In the genomic region with DNA sequence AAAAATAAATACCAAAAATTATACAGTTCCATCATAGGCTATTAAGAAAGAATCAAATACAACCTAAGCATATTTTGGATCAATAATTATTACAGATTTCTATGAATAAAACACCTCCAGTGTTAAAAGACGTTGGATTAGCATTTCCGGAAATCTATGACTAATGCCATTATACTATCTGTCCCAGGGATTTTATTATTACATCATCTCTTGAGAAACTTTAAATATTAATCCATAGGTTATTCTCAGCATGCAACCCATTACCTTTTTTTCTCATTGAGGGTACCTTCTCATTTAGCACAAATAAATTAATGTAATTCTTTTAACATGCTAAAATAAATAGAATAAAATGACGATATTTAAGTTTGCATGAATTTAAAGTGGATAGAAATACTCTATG, we compare ENCODE assay signal across 2 cellular contexts.
TF ChIP-seq lines count a peak whose summit lies in the region.

No MANE protein-coding gene starts in this region.

TF ChIP-seq in A549, 52 proteins besides CTCF, POLR2A, EP300 and RAD21:
- TF ChIP-seq KDM1A (IDR thresholded peaks at IDR 0.05; ENCODE audit: low read depth) (no peak), HOXA7 (CRISPR knock-in tag; IDR thresholded peaks at IDR 0.05) (no peak), SREBF2 (IDR thresholded peaks at IDR 0.05) (no peak), MAFK (IDR thresholded peaks at IDR 0.05; ENCODE audit: partially characterized antibody) (no peak), BHLHE40 (IDR thresholded peaks at IDR 0.05; ENCODE audit: low read depth, low read length) (no peak), CEBPB (IDR thresholded peaks at IDR 0.05) (no peak), FOXS1 (CRISPR knock-in tag; IDR thresholded peaks at IDR 0.05) (no peak), NFE2L2 (conservative IDR thresholded peaks at IDR 0.05; ENCODE audit: low read length) (no peak), TFCP2L1 (CRISPR knock-in tag; IDR thresholded peaks at IDR 0.05) (no peak), HOXB5 (CRISPR knock-in tag; IDR thresholded peaks at IDR 0.05) (no peak)
- TF ChIP-seq, protein P1, sequence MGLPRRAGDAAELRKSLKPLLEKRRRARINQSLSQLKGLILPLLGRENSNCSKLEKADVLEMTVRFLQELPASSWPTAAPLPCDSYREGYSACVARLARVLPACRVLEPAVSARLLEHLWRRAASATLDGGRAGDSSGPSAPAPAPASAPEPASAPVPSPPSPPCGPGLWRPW (IDR thresholded peaks at IDR 0.05), result no peak
- TF ChIP-seq, protein P2, sequence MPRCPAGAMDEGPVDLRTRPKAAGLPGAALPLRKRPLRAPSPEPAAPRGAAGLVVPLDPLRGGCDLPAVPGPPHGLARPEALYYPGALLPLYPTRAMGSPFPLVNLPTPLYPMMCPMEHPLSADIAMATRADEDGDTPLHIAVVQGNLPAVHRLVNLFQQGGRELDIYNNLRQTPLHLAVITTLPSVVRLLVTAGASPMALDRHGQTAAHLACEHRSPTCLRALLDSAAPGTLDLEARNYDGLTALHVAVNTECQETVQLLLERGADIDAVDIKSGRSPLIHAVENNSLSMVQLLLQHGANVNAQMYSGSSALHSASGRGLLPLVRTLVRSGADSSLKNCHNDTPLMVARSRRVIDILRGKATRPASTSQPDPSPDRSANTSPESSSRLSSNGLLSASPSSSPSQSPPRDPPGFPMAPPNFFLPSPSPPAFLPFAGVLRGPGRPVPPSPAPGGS (IDR thresholded peaks at IDR 0.05), result no peak
- TF ChIP-seq, protein P3, sequence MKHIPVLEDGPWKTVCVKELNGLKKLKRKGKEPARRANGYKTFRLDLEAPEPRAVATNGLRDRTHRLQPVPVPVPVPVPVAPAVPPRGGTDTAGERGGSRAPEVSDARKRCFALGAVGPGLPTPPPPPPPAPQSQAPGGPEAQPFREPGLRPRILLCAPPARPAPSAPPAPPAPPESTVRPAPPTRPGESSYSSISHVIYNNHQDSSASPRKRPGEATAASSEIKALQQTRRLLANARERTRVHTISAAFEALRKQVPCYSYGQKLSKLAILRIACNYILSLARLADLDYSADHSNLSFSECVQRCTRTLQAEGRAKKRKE (CRISPR knock-in tag; IDR thresholded peaks at IDR 0.05; ENCODE audit: low read depth), result no peak

TF ChIP-seq in K562, 482 proteins besides CTCF, POLR2A, EP300 and RAD21:
- TF ChIP-seq ZNF316 (IDR thresholded peaks at IDR 0.05), result 0 out of 2 replicates have a peak, but pooled peaks have one; percentile 7
- TF ChIP-seq JUND (IDR thresholded peaks at IDR 0.05; ENCODE audit: borderline replicate concordance, low read depth, low read length), result 0 out of 2 replicates have a peak, but pooled peaks have one; percentile 19
- TF ChIP-seq JUND (tag; IDR thresholded peaks at IDR 0.05; ENCODE audit: borderline replicate concordance, low read depth, low read length), result 0 out of 3 replicates have a peak, but pooled peaks have one; percentile 54
- no peak for TF ChIP-seq ZFP1 (CRISPR knock-in tag; IDR thresholded peaks at IDR 0.05)
- TF ChIP-seq CEBPB (tag; IDR thresholded peaks at IDR 0.05), result peak; percentile 54
- TF ChIP-seq BRD9 (IDR thresholded peaks at IDR 0.05; ENCODE audit: low read depth, partially characterized antibody), result peak; percentile 7
- TF ChIP-seq ZNF77 (CRISPR knock-in tag; IDR thresholded peaks at IDR 0.05), result no peak
- TF ChIP-seq, protein P4, sequence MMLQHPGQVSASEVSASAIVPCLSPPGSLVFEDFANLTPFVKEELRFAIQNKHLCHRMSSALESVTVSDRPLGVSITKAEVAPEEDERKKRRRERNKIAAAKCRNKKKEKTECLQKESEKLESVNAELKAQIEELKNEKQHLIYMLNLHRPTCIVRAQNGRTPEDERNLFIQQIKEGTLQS (IDR thresholded peaks at IDR 0.05), result peak; percentile 94
- TF ChIP-seq, protein P4 (CRISPR knock-in tag; conservative IDR thresholded peaks at IDR 0.05), result no peak
- no peak for TF ChIP-seq CEBPG (CRISPR knock-in tag; IDR thresholded peaks at IDR 0.05)
- peak; percentile 79 to 84 for TF ChIP-seq CEBPG (tag; conservative IDR thresholded peaks at IDR 0.05 in 1 of 2, IDR thresholded peaks at IDR 0.05 in 1 of 2)
